8 cellular contexts compared by ENCODE assay signal in the genomic region with DNA sequence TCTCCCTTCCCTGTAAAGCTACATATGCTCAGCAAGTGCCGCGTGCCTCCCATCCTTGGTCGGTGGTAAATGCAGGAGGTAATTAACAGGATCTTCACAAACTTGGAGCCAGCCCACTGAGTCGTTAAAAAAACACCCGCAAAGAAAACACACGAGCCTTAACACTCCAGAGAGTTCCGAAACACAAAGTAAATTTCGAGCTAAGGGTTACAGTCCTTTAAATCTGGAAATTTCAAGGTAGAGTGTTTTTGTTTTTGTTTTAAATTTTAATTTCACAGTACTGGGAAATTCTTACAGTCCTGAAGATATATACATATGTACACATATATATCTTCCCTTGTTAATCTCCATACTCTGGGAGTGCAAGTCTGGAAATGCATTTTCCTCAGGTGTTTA. TPM values are rescaled to one million over a fixed set of nuclear protein-coding genes. Genes with fewer than 3 reads are reported as not detected.
DNase-seq lines count a peak whose midpoint lies in the region; ATAC-seq and TF ChIP-seq lines count a peak whose summit lies in the region.

No MANE protein-coding gene starts in this region.

- POLR2A ChIA-PET in Caco-2 (lab: Charles Lee) = interaction anchor here (0.6 kb wide), 1 partner anchor 68 kb away, joined by 3 read pairs; no protein-coding TSS in a partner anchor

- H3F3A ChIP-seq in neural progenitor cell (ENCODE audit: low read depth) = peaks cover 18% of the 10 kb centered on the region

- H3K27me3 Mint-ChIP-seq in Caco-2 (ENCODE audit: insufficient read depth, unreplicated experiment) (no peaks in the 10 kb centered on the region), neural progenitor cell (ENCODE audit: insufficient read depth, low read depth) (no peaks in the 10 kb centered on the region)

- H3K4me3 Mint-ChIP-seq in Caco-2 (ENCODE audit: unreplicated experiment) (peak overlapping the region; percentile 94), neural progenitor cell (peak overlapping the region; percentile 99)

- ATAC-seq in HG03520 (IDR thresholded peaks at IDR 0.05; ENCODE audit: unreplicated experiment) = no peak

- H3K9me3 ChIP-seq in Caco-2 (no peaks in the 10 kb centered on the region), neural progenitor cell (ENCODE audit: low read depth) (no peaks in the 10 kb centered on the region)

- no peaks in the 10 kb centered on the region for H3K9me3 Mint-ChIP-seq in Caco-2 (ENCODE audit: unreplicated experiment)
- no peaks in the 10 kb centered on the region for H3K9me3 Mint-ChIP-seq in neural progenitor cell

- H3K9ac ChIP-seq in neural progenitor cell = no peak overlapping the region

- no peaks in the 10 kb centered on the region for H4K20me1 ChIP-seq in neural progenitor cell (ENCODE audit: low read depth)

- H3K27ac ChIP-seq in dorsolateral prefrontal cortex (peak overlapping the region; percentile 78 to 100 (median 95)), neural progenitor cell (no peak overlapping the region)

- no peaks in the 10 kb centered on the region for H3K79me2 ChIP-seq in neural progenitor cell (ENCODE audit: low read depth)

- no peak for DNase-seq in Caco-2
- DNase-seq in Jurkat, Clone E6-1 (ENCODE audit: low read depth, low spot score) = no peak
- DNase-seq in dorsolateral prefrontal cortex = no peak
- DNase-seq in neural progenitor cell (ENCODE audit: low spot score) = no peak
- DNase-seq in NCI-H82 (lab: John Stamatoyannopoulos, UW) = no peak
- no peak for DNase-seq in NCI-H187 treated with DMSO at 0.1 percent for 48 hours (lab: John Stamatoyannopoulos, UW)
- no peak for DNase-seq in 8988T

- TF ChIP-seq CTCF in Caco-2 (IDR thresholded peaks at IDR 0.05; ENCODE audit: insufficient read depth in 1 of 2, low read depth in 1 of 2, low read length in 1 of 2, severe bottlenecking in 1 of 2, unreplicated experiment in 1 of 2) (no peak), dorsolateral prefrontal cortex (IDR thresholded peaks at IDR 0.05 in 54 of 56, conservative IDR thresholded peaks at IDR 0.05 in 2 of 56; ENCODE audit: low read depth in 1 of 56, partially characterized antibody in 56 of 56) (peak in 1 of 56 donors; percentile 13), neural progenitor cell (IDR thresholded peaks at IDR 0.05) (no peak)

- intact Hi-C loops in Caco-2 (cut with micrococcal nuclease; ENCODE audit: unreplicated experiment) (loop anchor here (5.0 kb wide), 1 partner anchor 58 kb away; no protein-coding TSS in a partner anchor), dorsolateral prefrontal cortex (cut with DNase I) (loop anchor here in 1 of 2 donors (5.0 kb wide), 1 partner anchor 92 kb away; a partner anchor contains a TSS)

- peaks cover 14% of the 10 kb centered on the region for H3K36me3 Mint-ChIP-seq in Caco-2 (ENCODE audit: insufficient read depth, unreplicated experiment)
- no peaks in the 10 kb centered on the region for H3K36me3 Mint-ChIP-seq in neural progenitor cell

- peak overlapping the region; percentile 87 for H3K4me2 ChIP-seq in neural progenitor cell

- H3K27ac Mint-ChIP-seq in Caco-2 (ENCODE audit: unreplicated experiment) = peak overlapping the region; percentile 94
- H3K27ac Mint-ChIP-seq in neural progenitor cell = peak overlapping the region; percentile 99

- H3K4me1 ChIP-seq in Caco-2 (peaks cover 12% of the 10 kb centered on the region), neural progenitor cell (peaks cover 13% of the 10 kb centered on the region)

- BruUV-seq in Caco-2 (replicated peaks; lab: Mats Ljungman, UMichigan) = no TSS peak

- H3K4me1 Mint-ChIP-seq in Caco-2 (ENCODE audit: low read depth, unreplicated experiment) (peaks cover 18% of the 10 kb centered on the region), neural progenitor cell (peaks cover 22% of the 10 kb centered on the region)

- H2AFZ ChIP-seq in neural progenitor cell (replicated peaks) = peak overlapping the region; percentile 95

- peak overlapping the region; percentile 91 for H3K4me3 ChIP-seq in Caco-2 (ENCODE audit: low read depth, low read length)
- peak overlapping the region; percentile 54 for H3K4me3 ChIP-seq in Jurkat, Clone E6-1 (ENCODE audit: low read length)
- peak overlapping the region; percentile 68 to 98 (median 85) for H3K4me3 ChIP-seq in dorsolateral prefrontal cortex
- peak overlapping the region; percentile 96 for H3K4me3 ChIP-seq in neural progenitor cell

- H3K27me3 ChIP-seq in Caco-2 (replicated peaks; ENCODE audit: control insufficient read depth, insufficient read depth, low read length) = no peaks in the 10 kb centered on the region
- H3K27me3 ChIP-seq in dorsolateral prefrontal cortex = no peaks in the 10 kb centered on the region
- no peaks in the 10 kb centered on the region for H3K27me3 ChIP-seq in neural progenitor cell

- CTCF ChIA-PET in Caco-2 (lab: Charles Lee) = interaction anchor here (1.1 kb wide), 1 partner anchor 725 kb away, joined by 3 read pairs; no protein-coding TSS in a partner anchor

- H3K36me3 ChIP-seq in Caco-2 (ENCODE audit: control insufficient read depth, insufficient read depth, low read length) = no peaks in the 10 kb centered on the region
- no peaks in the 10 kb centered on the region for H3K36me3 ChIP-seq in neural progenitor cell

RNA-seq across cellular contexts. Expression of a gene that starts 1.1 kb away (rescaled TPM):
- total RNA-seq in Caco-2 (2022) = 38.2 and 41.6 TPM in 2 replicates
- 12.4 TPM for polyA plus RNA-seq in Jurkat, Clone E6-1 (2012; ENCODE audit: insufficient read depth, insufficient read length)
- 10 to 100 TPM; 22.9 to 64.1 (median 42.7) TPM for total RNA-seq in dorsolateral prefrontal cortex
- 5.8 and 6.7 TPM in 2 replicates for total RNA-seq in neural progenitor cell (ENCODE audit: low replicate concordance)
